Comparison of ENCODE assay signal across 8 cellular contexts in the genomic region with DNA sequence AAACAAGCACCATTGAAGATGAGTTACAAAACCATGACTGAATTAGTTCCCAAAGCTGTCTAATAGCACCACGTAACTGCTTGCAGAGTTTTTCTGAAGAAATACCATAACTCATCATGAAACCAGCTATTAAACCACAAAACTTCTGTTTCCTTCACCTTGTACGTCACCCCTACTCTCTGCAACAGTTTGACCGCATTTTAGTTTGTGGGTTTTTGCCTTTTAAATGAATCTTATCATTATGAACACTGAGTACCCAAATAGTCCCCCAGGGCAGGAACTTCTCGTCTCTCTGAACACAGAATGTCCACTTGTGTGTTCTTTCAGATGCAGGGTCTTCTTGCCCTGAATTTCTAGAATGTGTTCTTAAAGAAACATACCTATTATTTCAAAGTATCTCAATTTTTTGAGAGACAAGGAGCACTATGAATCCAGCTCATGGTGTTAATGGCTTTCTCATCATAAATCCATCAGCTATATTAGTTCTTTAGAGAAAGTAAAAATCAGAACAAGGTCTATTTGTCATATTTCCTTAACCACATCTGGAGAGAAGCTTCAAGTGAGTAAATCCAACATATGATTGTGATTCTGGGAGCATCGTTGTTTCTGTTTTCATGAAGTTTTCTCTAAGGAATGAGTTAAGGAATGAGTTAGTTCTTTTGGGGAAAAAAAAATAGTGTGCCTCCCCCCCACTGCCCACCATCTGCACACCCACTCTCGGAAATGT.
A peak's percentile ranks its signal among the peaks of the same experiment; 100 is the strongest.
DNase-seq lines count a peak whose midpoint lies in the region; ATAC-seq and TF ChIP-seq lines count a peak whose summit lies in the region.

No MANE protein-coding gene starts in this region.

- H3K9me3 ChIP-seq in CD4-positive, alpha-beta T cell (ENCODE audit: control insufficient read depth, low read length) = no peaks in the 10 kb centered on the region
- no peaks in the 10 kb centered on the region for H3K9me3 ChIP-seq in osteoblast (ENCODE audit: low read depth, low read length)

- no peaks in the 10 kb centered on the region for H3K27me3 ChIP-seq in CD4-positive, alpha-beta T cell (ENCODE audit: control insufficient read depth, insufficient read depth, low read length)
- H3K27me3 ChIP-seq in osteoblast (ENCODE audit: insufficient read depth, low read length) = no peaks in the 10 kb centered on the region

- no peak overlapping the region for H3K4me3 ChIP-seq in osteoblast (ENCODE audit: insufficient read depth, low read length)

- H3K79me2 ChIP-seq in osteoblast (ENCODE audit: insufficient read depth, low read length) = no peaks in the 10 kb centered on the region

- no peaks in the 10 kb centered on the region for H3K27me3 Mint-ChIP-seq in CD4-positive, alpha-beta T cell
- no peaks in the 10 kb centered on the region for H3K27me3 Mint-ChIP-seq in activated T-cell treated with anti-CD3 and anti-CD28 coated beads, Interleukin-2, amount 50 U/mL, for 72 hours (ENCODE audit: low read depth)
- no peaks in the 10 kb centered on the region for H3K27me3 Mint-ChIP-seq in type B pancreatic cell

- H4K20me1 ChIP-seq in osteoblast (ENCODE audit: insufficient read depth, low read length) = no peaks in the 10 kb centered on the region

- no peak for TF ChIP-seq CTCF in CD4-positive, alpha-beta T cell (IDR thresholded peaks at IDR 0.05)
- TF ChIP-seq CTCF in osteoblast (IDR thresholded peaks at IDR 0.05; ENCODE audit: extremely low read depth, low read depth, low read length) = no peak
- no peak for TF ChIP-seq CTCF in type B pancreatic cell (conservative IDR thresholded peaks at IDR 0.05)

- H3K4me3 Mint-ChIP-seq in CD4-positive, alpha-beta T cell = peak overlapping the region; percentile 7
- H3K4me3 Mint-ChIP-seq in activated T-cell treated with anti-CD3 and anti-CD28 coated beads, Interleukin-2, amount 50 U/mL, for 72 hours = peak overlapping the region; percentile 51 to 75
- H3K4me3 Mint-ChIP-seq in type B pancreatic cell = no peak overlapping the region

- H3K36me3 ChIP-seq in osteoblast (ENCODE audit: insufficient read depth, low read length) = no peaks in the 10 kb centered on the region

- POLR2A ChIA-PET in CD4-positive, alpha-beta T cell (lab: Charles Lee) = interaction anchor here (0.6 to 1.4 kb wide), 7 partner anchors 12 to 271 kb away, joined by 3 to 4 read pairs (median 3); no protein-coding TSS in a partner anchor

- H2AFZ ChIP-seq in osteoblast (ENCODE audit: low read length) = no peak overlapping the region

- H3K9me3 Mint-ChIP-seq in CD4-positive, alpha-beta T cell = no peaks in the 10 kb centered on the region
- H3K9me3 Mint-ChIP-seq in activated T-cell treated with anti-CD3 and anti-CD28 coated beads, Interleukin-2, amount 50 U/mL, for 72 hours = peaks cover 2 to 11% of the 10 kb centered on the region in 2 donors
- peaks cover 19% of the 10 kb centered on the region for H3K9me3 Mint-ChIP-seq in type B pancreatic cell

- CTCF ChIA-PET in CD4-positive, alpha-beta T cell (lab: Charles Lee) = interaction anchor here (0.6 kb wide), 1 partner anchor 40 kb away, joined by 3 read pairs; no protein-coding TSS in a partner anchor

- H3K4me2 ChIP-seq in osteoblast (ENCODE audit: insufficient read depth, low read length) = peak overlapping the region; percentile 3

- no peak overlapping the region for H3K27ac ChIP-seq in CD4-positive, alpha-beta T cell (ENCODE audit: low read depth, low read length)
- peak overlapping the region; percentile 64 for H3K27ac ChIP-seq in osteoblast (ENCODE audit: low read depth, low read length)

- peaks cover 14% of the 10 kb centered on the region for H3K4me1 ChIP-seq in osteoblast (ENCODE audit: insufficient read depth, low read length)

- no peaks in the 10 kb centered on the region for H3K36me3 Mint-ChIP-seq in CD4-positive, alpha-beta T cell (ENCODE audit: low read depth)
- H3K36me3 Mint-ChIP-seq in activated T-cell treated with anti-CD3 and anti-CD28 coated beads, Interleukin-2, amount 50 U/mL, for 72 hours (ENCODE audit: insufficient read depth in 2 of 2) = peaks cover 22 to 23% of the 10 kb centered on the region in 2 donors
- H3K36me3 Mint-ChIP-seq in type B pancreatic cell = no peaks in the 10 kb centered on the region

- intact Hi-C loops in CD4-positive, alpha-beta T cell (cut with DNase I, micrococcal nuclease) = loop anchor here in 1 of 2 experiments (1.0 to 5.0 kb wide), 3 partner anchors 42 to 104 kb away; no protein-coding TSS in a partner anchor

- peak overlapping the region; percentile 43 for H3K27ac Mint-ChIP-seq in CD4-positive, alpha-beta T cell
- peak overlapping the region; percentile 96 for H3K27ac Mint-ChIP-seq in activated T-cell treated with anti-CD3 and anti-CD28 coated beads, Interleukin-2, amount 50 U/mL, for 72 hours
- no peak overlapping the region for H3K27ac Mint-ChIP-seq in type B pancreatic cell

- peak; percentile 86 for ATAC-seq in CD4-positive, alpha-beta T cell (ENCODE audit: poor library complexity)
- ATAC-seq in GM19372 (IDR thresholded peaks at IDR 0.05; ENCODE audit: low read depth, unreplicated experiment) = peak; percentile 73
- ATAC-seq in HG03378 (IDR thresholded peaks at IDR 0.05; ENCODE audit: unreplicated experiment) = peak; percentile 83
- ATAC-seq in activated T-cell treated with anti-CD3 and anti-CD28 coated beads, Interleukin-2, amount 50 U/mL, for 72 hours (replicated peaks in 1 of 2) = peak; percentile 68 to 74

- peaks cover 51% of the 10 kb centered on the region for H3K4me1 Mint-ChIP-seq in CD4-positive, alpha-beta T cell (ENCODE audit: low read depth)
- H3K4me1 Mint-ChIP-seq in activated T-cell treated with anti-CD3 and anti-CD28 coated beads, Interleukin-2, amount 50 U/mL, for 72 hours (ENCODE audit: low read depth) = peaks cover 95% of the 10 kb centered on the region
- peaks cover 15% of the 10 kb centered on the region for H3K4me1 Mint-ChIP-seq in type B pancreatic cell (ENCODE audit: unreplicated experiment)

- DNase-seq in CD4-positive, alpha-beta T cell = no peak
- DNase-seq in activated T-cell treated with anti-CD3 and anti-CD28 coated beads, Interleukin-2, amount 50 U/mL, for 72 hours = peak; percentile 69 to 70
- DNase-seq in osteoblast (ENCODE audit: insufficient read length, low spot score, missing footprints) (no peak), NCI-H69 (lab: John Stamatoyannopoulos, UW) (no peak), LoVo (ENCODE audit: low spot score) (no peak), type B pancreatic cell (ENCODE audit: extremely low spot score, unreplicated experiment) (no peak)

Comparison
In these comparisons a context has a peak if more than half of its experiments do, and no peak if none do; other contexts are left out.
1. DNase-seq: peak in activated T-cell treated with anti-CD3 and anti-CD28 coated beads, Interleukin-2, amount 50 U/mL, for 72 hours (2 of 2); none in CD4-positive, alpha-beta T cell (0 of 10), osteoblast (single experiment), NCI-H69 (single experiment), LoVo (single experiment) and type B pancreatic cell (single experiment).
2. Peak in every context shown above with its lines, with median percentiles within 50 percentile points of each other: ATAC-seq.